In genomic region chr2:231662028-231662810, GRCh38 we compare ENCODE assay signal across 8 cellular contexts. TPM values are rescaled to one million over a fixed set of nuclear protein-coding genes. Genes with fewer than 3 reads are reported as not detected.
DNase-seq lines count a peak whose midpoint lies in the region; ATAC-seq and TF ChIP-seq lines count a peak whose summit lies in the region.

No MANE protein-coding gene starts in this region.

- peaks cover 12% of the 10 kb centered on the region in 2 donors for H3K4me1 Mint-ChIP-seq in natural killer cell treated with Interleukin-12 subunit alpha and Interleukin-12 subunit beta and Interleukin-15 and Interleukin-18, amount 100 ng/mL, for 72 hours (ENCODE audit: low read depth in 2 of 2)

- H3K27ac Mint-ChIP-seq in natural killer cell treated with Interleukin-12 subunit alpha and Interleukin-12 subunit beta and Interleukin-15 and Interleukin-18, amount 100 ng/mL, for 72 hours, result peak overlapping the region; percentile 81 to 90

- no peaks in the 10 kb centered on the region for H3K27me3 Mint-ChIP-seq in natural killer cell treated with Interleukin-12 subunit alpha and Interleukin-12 subunit beta and Interleukin-15 and Interleukin-18, amount 100 ng/mL, for 72 hours

- DNase-seq in C1 segment of cervical spinal cord (lab: John Stamatoyannopoulos, UW) (peak; percentile 49 to 98 (median 94)), GM19240 (ENCODE audit: insufficient read length, low spot score) (peak; percentile 75), fibroblast of pulmonary artery (ENCODE audit: low read depth) (peak; percentile 98)
- DNase-seq in activated T-helper 9 cell treated with anti-CD3 and anti-CD28 coated beads, Interleukin-2, amount 50 U/mL, for 16 hours (ENCODE audit: low read depth), result peak; percentile 95
- peak; percentile 97 for DNase-seq in natural killer cell treated with Interleukin-12 subunit alpha and Interleukin-12 subunit beta and Interleukin-15 and Interleukin-18, amount 100 ng/mL, for 72 hours (ENCODE audit: low spot score)
- DNase-seq in stimulated activated naive CD4-positive, alpha-beta T cell (lab: John Stamatoyannopoulos, UW), result peak; percentile 94 to 99 (median 96)

- peak overlapping the region; percentile 37 for H3K4me3 ChIP-seq in fibroblast of pulmonary artery (replicated peaks; ENCODE audit: low read depth, low read length)

- TF ChIP-seq CTCF in fibroblast of pulmonary artery (IDR thresholded peaks at IDR 0.05; ENCODE audit: low read length, missing control alignments), result no peak

- H3K4me3 Mint-ChIP-seq in natural killer cell treated with Interleukin-12 subunit alpha and Interleukin-12 subunit beta and Interleukin-15 and Interleukin-18, amount 100 ng/mL, for 72 hours, result peak overlapping the region; percentile 72

- H3K9me3 Mint-ChIP-seq in natural killer cell treated with Interleukin-12 subunit alpha and Interleukin-12 subunit beta and Interleukin-15 and Interleukin-18, amount 100 ng/mL, for 72 hours, result no peaks in the 10 kb centered on the region

- peak; percentile 45 for ATAC-seq in HG03457 (IDR thresholded peaks at IDR 0.05; ENCODE audit: unreplicated experiment)
- peak; percentile 94 to 96 for ATAC-seq in natural killer cell treated with Interleukin-12 subunit alpha and Interleukin-12 subunit beta and Interleukin-15 and Interleukin-18, amount 100 ng/mL, for 72 hours

- no peaks in the 10 kb centered on the region for H3K36me3 Mint-ChIP-seq in natural killer cell treated with Interleukin-12 subunit alpha and Interleukin-12 subunit beta and Interleukin-15 and Interleukin-18, amount 100 ng/mL, for 72 hours

TF ChIP-seq in PFSK-1, 5 proteins besides CTCF, POLR2A, EP300 and RAD21:
- TF ChIP-seq FOXP2 (optimal IDR thresholded peaks at IDR 0.05; ENCODE audit: borderline replicate concordance, extremely low read depth, extremely low read length, insufficient read depth) (peak; percentile 73), POLR2AphosphoS5 (IDR thresholded peaks at IDR 0.05; ENCODE audit: low read depth, low read length) (no peak)

RNA-seq across cellular contexts. Expression of gene PTMA, which starts 46.1 kb away (rescaled TPM):
- polyA plus RNA-seq in PFSK-1 (2012; ENCODE audit: insufficient read length, low read depth), result 441 TPM
- 1,000 to 10,000 TPM; 1,013 to 1,764 TPM for total RNA-seq in natural killer cell treated with Interleukin-12 subunit alpha and Interleukin-12 subunit beta and Interleukin-15 and Interleukin-18, amount 100 ng/mL, for 72 hours

Comparison
In these comparisons a context has a peak if more than half of its experiments do, and no peak if none do; other contexts are left out.
1. Peak in every context shown above with its lines: DNase-seq, ATAC-seq and H3K4me3 ChIP-seq.